ENCODE assay signal across 8 cellular contexts in the genomic region with DNA sequence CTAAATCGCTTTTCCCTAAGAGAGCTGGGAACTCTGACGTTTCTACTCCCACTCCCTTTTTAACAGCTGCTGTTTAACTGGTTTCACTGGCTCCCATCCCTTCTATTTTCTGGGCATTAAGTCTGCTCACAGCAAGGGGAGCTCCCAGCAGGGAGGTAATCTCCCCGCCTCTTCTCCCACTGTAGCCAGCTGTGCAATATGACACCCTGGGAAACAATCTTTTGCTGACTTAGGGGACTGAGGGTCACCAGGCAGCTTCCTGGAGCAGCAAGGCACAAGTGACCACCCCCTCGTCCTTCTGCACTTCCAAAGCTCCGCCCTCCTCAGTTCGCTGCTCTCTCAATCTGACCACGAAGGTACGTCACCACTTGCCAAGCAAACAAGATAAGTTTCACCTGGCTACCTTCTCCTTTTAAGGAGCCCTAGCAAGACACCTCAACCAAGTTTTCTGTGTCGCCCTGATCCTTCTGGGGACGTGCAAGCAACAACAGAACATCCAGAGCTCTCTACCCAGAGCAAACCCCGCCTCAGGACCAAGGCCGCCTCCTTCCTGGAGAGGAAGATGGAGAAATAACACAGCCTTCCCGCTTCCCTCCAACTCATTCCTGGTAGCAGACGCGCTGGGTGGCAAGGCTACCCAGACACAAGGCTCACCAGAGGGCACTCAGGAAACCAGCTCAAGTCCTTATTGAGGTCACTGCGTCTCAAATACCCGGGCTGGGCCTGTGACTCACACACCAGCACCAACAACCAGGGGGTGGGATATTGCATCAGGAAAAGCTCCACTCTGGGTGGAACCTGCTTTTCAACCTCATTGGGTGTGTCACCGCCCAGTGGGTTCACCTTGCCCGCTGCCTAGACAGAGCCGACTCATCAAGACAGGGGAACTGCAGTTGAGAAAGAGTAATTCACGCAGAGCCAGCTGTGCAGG.
DNase-seq lines count a peak whose midpoint lies in the region; ATAC-seq and TF ChIP-seq lines count a peak whose summit lies in the region.

No MANE protein-coding gene starts in this region.

- H3K79me2 ChIP-seq in PC-9 (ENCODE audit: low read depth), result peaks cover 89% of the 10 kb centered on the region

- peaks cover 57% of the 10 kb centered on the region for H3K4me1 ChIP-seq in PC-9 (replicated peaks; ENCODE audit: insufficient read depth)
- peaks cover 44 to 82% of the 10 kb centered on the region in 2 donors for H3K4me1 ChIP-seq in thyroid gland

- TF ChIP-seq CTCF in PC-9 (conservative IDR thresholded peaks at IDR 0.05) (no peak), thyroid gland (IDR thresholded peaks at IDR 0.05) (peak in 2 of 6 experiments; percentile 3 to 16)

- H3K27me3 ChIP-seq in PC-9 (ENCODE audit: insufficient read depth, low read depth), result no peaks in the 10 kb centered on the region
- H3K27me3 ChIP-seq in thyroid gland, result no peaks in the 10 kb centered on the region

- CTCF ChIA-PET in PC-9 (lab: Charles Lee), result interaction anchor here (0.9 to 2.1 kb wide), 4 partner anchors 39 to 189 kb away, joined by 3 to 11 read pairs (median 3); no protein-coding TSS in a partner anchor

- ATAC-seq in HG03378 (IDR thresholded peaks at IDR 0.05; ENCODE audit: unreplicated experiment), result peak; percentile 36
- ATAC-seq in GM18517 (IDR thresholded peaks at IDR 0.05; ENCODE audit: unreplicated experiment), result no peak

- H3K27ac ChIP-seq in PC-9, result peak overlapping the region; percentile 99
- peak overlapping the region; percentile 93 to 98 (median 96) for H3K27ac ChIP-seq in thyroid gland

- DNase-seq in ELF-1 (ENCODE audit: low read depth, low spot score) (peak; percentile 93), PC-9 (peak; percentile 94 to 100), fibroblast of the conjunctiva (ENCODE audit: low read depth) (peak; percentile 85), non-pigmented ciliary epithelial cell (ENCODE audit: low read depth) (peak; percentile 85), thyroid gland (peak; percentile 93 to 96)
- peak; percentile 40 to 54 for DNase-seq in activated T-helper 1 cell treated with anti-CD3 and anti-CD28 coated beads, Interleukin-2, amount 50 U/mL, for 16 hours (ENCODE audit: low read depth in 1 of 2, low spot score in 1 of 2)

- H3K9me3 ChIP-seq in PC-9 (ENCODE audit: insufficient read depth, low read depth), result no peaks in the 10 kb centered on the region
- no peaks in the 10 kb centered on the region for H3K9me3 ChIP-seq in thyroid gland

- H3K4me3 ChIP-seq in PC-9 (peak overlapping the region; percentile 59), thyroid gland (replicated peaks in 1 of 3) (no peak overlapping the region)

- POLR2A ChIA-PET in PC-9 (lab: Charles Lee; ENCODE audit: unreplicated experiment), result interaction anchor here (0.5 to 1.1 kb wide), 6 partner anchors 15 to 1293 kb away, joined by 3 to 8 read pairs (median 4); no protein-coding TSS in a partner anchor

- H2AFZ ChIP-seq in PC-9, result no peak overlapping the region

- intact Hi-C loops in PC-9 (cut with micrococcal nuclease; ENCODE audit: unreplicated experiment) (loop anchor here (1.0 to 2.0 kb wide), 5 partner anchors 8 to 666 kb away; no protein-coding TSS in a partner anchor), thyroid gland (cut with DNase I) (loop anchor here (5.0 kb wide), 1 partner anchor 93 kb away; a partner anchor contains a TSS)

- peaks cover 61% of the 10 kb centered on the region for H3F3A ChIP-seq in PC-9 (ENCODE audit: insufficient read depth, low read depth)

- peaks cover 5% of the 10 kb centered on the region for H3K36me3 ChIP-seq in PC-9 (ENCODE audit: low read depth)
- no peaks in the 10 kb centered on the region for H3K36me3 ChIP-seq in thyroid gland

- no peaks in the 10 kb centered on the region for H3K9me2 ChIP-seq in PC-9 (ENCODE audit: insufficient read depth)

- BruUV-seq in PC-9 (replicated peaks; lab: Mats Ljungman, UMichigan), result TSS peak; percentile 75

- H4K20me1 ChIP-seq in PC-9 (ENCODE audit: insufficient read depth), result no peaks in the 10 kb centered on the region

- TF ChIP-seq POLR2A in thyroid gland (IDR thresholded peaks at IDR 0.05), result peak in 1 of 2 donors; percentile 71

- H3K4me2 ChIP-seq in PC-9, result peak overlapping the region; percentile 97

- 13 to 16% methylated on average over 19 to 21 of the region's 21 CpGs for WGBS in thyroid gland, 2 donors

Comparison
In these comparisons a context has a peak if more than half of its experiments do, and no peak if none do; other contexts are left out.
1. DNase-seq: peak in every context shown above with its lines; median percentile 97 in PC-9; 94 in thyroid gland; 93 in ELF-1; 85 in fibroblast of the conjunctiva; 85 in non-pigmented ciliary epithelial cell; 47 in activated T-helper 1 cell treated with anti-CD3 and anti-CD28 coated beads, Interleukin-2, amount 50 U/mL, for 16 hours.